ENCODE assay signal across 17 cellular contexts in the genomic region with DNA sequence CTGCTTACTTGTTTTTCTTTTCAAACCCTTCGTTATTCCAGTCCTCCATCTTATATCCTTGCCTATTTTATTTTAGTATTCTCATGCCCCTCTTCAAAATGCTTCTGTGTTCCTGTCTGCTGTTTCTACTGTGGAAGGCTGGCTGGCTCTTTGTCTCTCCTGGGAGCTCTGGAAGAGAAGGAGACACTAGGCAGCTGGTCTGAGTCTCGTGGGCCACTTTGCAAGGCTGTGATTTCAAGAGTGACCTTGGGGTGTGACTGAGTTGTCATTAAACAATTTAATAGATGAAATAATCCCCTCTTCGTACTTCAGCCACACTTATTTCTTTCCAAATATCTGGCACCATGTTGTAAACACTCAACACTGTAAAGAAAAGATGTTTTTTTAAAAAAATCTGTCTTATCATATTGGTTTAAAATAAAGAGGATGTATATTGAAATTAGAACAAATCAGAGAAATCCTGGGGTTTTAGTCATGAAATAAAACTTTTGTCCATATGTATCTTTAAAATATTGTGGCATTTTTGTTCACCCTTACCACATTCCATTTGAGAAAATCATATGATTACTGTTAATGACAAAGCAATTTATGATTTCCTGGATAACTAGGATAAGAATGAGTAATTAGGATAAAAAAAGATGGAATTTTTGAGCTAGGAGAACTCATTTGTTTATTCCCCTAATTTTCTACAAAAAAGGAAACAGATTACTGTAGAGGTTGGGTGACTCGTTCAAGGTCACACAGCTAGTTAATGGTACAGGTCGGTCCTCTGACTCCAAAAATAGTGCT.
DNase-seq lines count a peak whose midpoint lies in the region; ATAC-seq and TF ChIP-seq lines count a peak whose summit lies in the region.
"Had no signal": no experiment of that assay in that cellular context is flagged by ENCODE, and none has a peak within 500 bp of the region (broad histone marks: within the 10 kb centered on the region; RNA-seq: fewer than 3 reads in every experiment).

No MANE protein-coding gene starts in this region.

- TF ChIP-seq CTCF in epithelial cell of esophagus (IDR thresholded peaks at IDR 0.05; ENCODE audit: insufficient read depth, low read depth, low read length, missing control alignments) (no peak), WTC11 (IDR thresholded peaks at IDR 0.05) (no peak), body of pancreas (IDR thresholded peaks at IDR 0.05) (no peak)

- H3K27me3 ChIP-seq in neuron (ENCODE audit: insufficient read depth, low read length) (no peaks in the 10 kb centered on the region), body of pancreas (no peaks in the 10 kb centered on the region)
- H3K27me3 ChIP-seq: adrenal gland had no signal

- H3K4me3 Mint-ChIP-seq in WTC11, result no peak overlapping the region
- H3K4me3 Mint-ChIP-seq: CD4-positive, CD25-positive, alpha-beta regulatory T cell; dendritic cell treated with granulocyte-macrophage colony-stimulating factor and Interleukin-4, amounts not matched to agents 40 ng/mL and 50 ng/mL, for 4 days had no signal

- H3K36me3 ChIP-seq in neuron (ENCODE audit: insufficient read depth, low read length) (no peaks in the 10 kb centered on the region), body of pancreas (replicated peaks in 1 of 2; ENCODE audit: insufficient read depth in 1 of 2, low read depth in 2 of 2) (no peaks in the 10 kb centered on the region)
- H3K36me3 ChIP-seq: adrenal gland, prostate gland had no signal

- H3K27me3 Mint-ChIP-seq in WTC11 (ENCODE audit: low read depth), result no peaks in the 10 kb centered on the region; the same call in 1 of the 2 replicates
- H3K27me3 Mint-ChIP-seq: dendritic cell treated with granulocyte-macrophage colony-stimulating factor and Interleukin-4, amounts not matched to agents 40 ng/mL and 50 ng/mL, for 4 days had no signal

- POLR2A ChIA-PET in WTC11 (lab: Charles Lee), result no interaction called here

- no peak for TF ChIP-seq POLR2A in body of pancreas (IDR thresholded peaks at IDR 0.05)

- H3K27ac ChIP-seq in body of pancreas, result no peak overlapping the region
- H3K27ac ChIP-seq: adrenal gland, prostate gland had no signal

- H3K4me1 ChIP-seq in neuron (ENCODE audit: insufficient read depth, low read length) (no peaks in the 10 kb centered on the region), body of pancreas (no peaks in the 10 kb centered on the region)
- H3K4me1 ChIP-seq: adrenal gland, prostate gland had no signal

- H3K9me3 ChIP-seq in neuron (ENCODE audit: low read length), result no peaks in the 10 kb centered on the region
- no peaks in the 10 kb centered on the region for H3K9me3 ChIP-seq in body of pancreas
- H3K9me3 ChIP-seq: adrenal gland, prostate gland had no signal

- H3K4me1 Mint-ChIP-seq in WTC11, result no peaks in the 10 kb centered on the region
- H3K4me1 Mint-ChIP-seq: CD4-positive, CD25-positive, alpha-beta regulatory T cell had no signal

- H3K4me3 ChIP-seq in epithelial cell of esophagus (ENCODE audit: low read length) (no peak overlapping the region), neuron (ENCODE audit: low read length) (no peak overlapping the region), body of pancreas (no peak overlapping the region)
- H3K4me3 ChIP-seq: adrenal gland, prostate gland had no signal

- WGBS in body of pancreas, 2 donors, result 31 to 38% methylated on average over 5 of the region's 5 CpGs

- intact Hi-C loops in body of pancreas (cut with DNase I), result no loop called here

- peak overlapping the region; percentile 35 for H2AFZ ChIP-seq in neuron (ENCODE audit: low read depth, low read length)

- no peak for ATAC-seq in HG02798 (IDR thresholded peaks at IDR 0.05; ENCODE audit: poor library complexity, unreplicated experiment)
- ATAC-seq in WTC11, result no peak
- no peak for ATAC-seq in body of pancreas

- H3K9me3 Mint-ChIP-seq in WTC11, result no peaks in the 10 kb centered on the region
- H3K9me3 Mint-ChIP-seq: dendritic cell treated with granulocyte-macrophage colony-stimulating factor and Interleukin-4, amounts not matched to agents 40 ng/mL and 50 ng/mL, for 4 days had no signal

- no peaks in the 10 kb centered on the region for H3K36me3 Mint-ChIP-seq in WTC11
- H3K36me3 Mint-ChIP-seq: CD4-positive, CD25-positive, alpha-beta regulatory T cell had no signal

- CTCF ChIA-PET in WTC11 (lab: Charles Lee), result no interaction called here

- no peak overlapping the region for H3K27ac Mint-ChIP-seq in WTC11
- H3K27ac Mint-ChIP-seq: CD4-positive, CD25-positive, alpha-beta regulatory T cell; dendritic cell treated with granulocyte-macrophage colony-stimulating factor and Interleukin-4, amounts not matched to agents 40 ng/mL and 50 ng/mL, for 4 days had no signal

- peak; percentile 77 for DNase-seq in EH (ENCODE audit: low read depth)
- peak; percentile 45 for DNase-seq in NCI-H524 treated with DMSO at 0.1 percent for 48 hours (lab: John Stamatoyannopoulos, UW)
- peak; percentile 16 for DNase-seq in epithelial cell of esophagus (ENCODE audit: low read depth)
- no peak for DNase-seq in activated T-cell treated with anti-CD3 and anti-CD28 coated beads, Interleukin-2, amount 50 U/mL, for 48 hours
- DNase-seq in WTC11 (ENCODE audit: low spot score), result no peak
- no peak for DNase-seq in body of pancreas
- DNase-seq: activated CD4-positive, alpha-beta T cell treated with anti-CD3 and anti-CD28 coated beads, Interleukin-2, amount 50 U/mL, for 1 hour; CD4-positive, CD25-positive, alpha-beta regulatory T cell; foreskin melanocyte; NCI-H2081; SHP77; T-helper 9 cell had no signal

TF ChIP-seq in WTC11, 78 proteins besides CTCF, POLR2A, EP300 and RAD21:
- TF ChIP-seq, protein P1, sequence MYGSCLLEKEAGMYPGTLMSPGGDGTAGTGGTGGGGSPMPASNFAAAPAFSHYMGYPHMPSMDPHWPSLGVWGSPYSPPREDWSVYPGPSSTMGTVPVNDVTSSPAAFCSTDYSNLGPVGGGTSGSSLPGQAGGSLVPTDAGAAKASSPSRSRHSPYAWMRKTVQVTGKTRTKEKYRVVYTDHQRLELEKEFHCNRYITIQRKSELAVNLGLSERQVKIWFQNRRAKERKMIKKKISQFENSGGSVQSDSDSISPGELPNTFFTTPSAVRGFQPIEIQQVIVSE (CRISPR knock-in tag; IDR thresholded peaks at IDR 0.05; ENCODE audit: borderline replicate concordance), result no peak
- TF ChIP-seq NFATC4 (CRISPR knock-in tag; IDR thresholded peaks at IDR 0.05) (no peak), CREM (CRISPR knock-in tag; IDR thresholded peaks at IDR 0.05) (no peak), HMGA2 (CRISPR knock-in tag; IDR thresholded peaks at IDR 0.05) (no peak), FOXK1 (CRISPR knock-in tag; IDR thresholded peaks at IDR 0.05) (no peak), TP53 (CRISPR knock-in tag; IDR thresholded peaks at IDR 0.05) (no peak), KAT7 (CRISPR knock-in tag; IDR thresholded peaks at IDR 0.05; ENCODE audit: borderline replicate concordance) (no peak), TCF7 (CRISPR knock-in tag; IDR thresholded peaks at IDR 0.05; ENCODE audit: low read depth) (no peak), PRRX2 (CRISPR knock-in tag; IDR thresholded peaks at IDR 0.05) (no peak)
- TF ChIP-seq, protein P2, sequence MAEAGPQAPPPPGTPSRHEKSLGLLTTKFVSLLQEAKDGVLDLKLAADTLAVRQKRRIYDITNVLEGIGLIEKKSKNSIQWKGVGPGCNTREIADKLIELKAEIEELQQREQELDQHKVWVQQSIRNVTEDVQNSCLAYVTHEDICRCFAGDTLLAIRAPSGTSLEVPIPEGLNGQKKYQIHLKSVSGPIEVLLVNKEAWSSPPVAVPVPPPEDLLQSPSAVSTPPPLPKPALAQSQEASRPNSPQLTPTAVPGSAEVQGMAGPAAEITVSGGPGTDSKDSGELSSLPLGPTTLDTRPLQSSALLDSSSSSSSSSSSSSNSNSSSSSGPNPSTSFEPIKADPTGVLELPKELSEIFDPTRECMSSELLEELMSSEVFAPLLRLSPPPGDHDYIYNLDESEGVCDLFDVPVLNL (CRISPR knock-in tag; IDR thresholded peaks at IDR 0.05; ENCODE audit: borderline replicate concordance, low read depth), result no peak
- TF ChIP-seq, protein P3, sequence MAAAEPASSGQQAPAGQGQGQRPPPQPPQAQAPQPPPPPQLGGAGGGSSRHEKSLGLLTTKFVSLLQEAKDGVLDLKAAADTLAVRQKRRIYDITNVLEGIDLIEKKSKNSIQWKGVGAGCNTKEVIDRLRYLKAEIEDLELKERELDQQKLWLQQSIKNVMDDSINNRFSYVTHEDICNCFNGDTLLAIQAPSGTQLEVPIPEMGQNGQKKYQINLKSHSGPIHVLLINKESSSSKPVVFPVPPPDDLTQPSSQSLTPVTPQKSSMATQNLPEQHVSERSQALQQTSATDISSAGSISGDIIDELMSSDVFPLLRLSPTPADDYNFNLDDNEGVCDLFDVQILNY (CRISPR knock-in tag; IDR thresholded peaks at IDR 0.05), result no peak
- TF ChIP-seq, protein P4, sequence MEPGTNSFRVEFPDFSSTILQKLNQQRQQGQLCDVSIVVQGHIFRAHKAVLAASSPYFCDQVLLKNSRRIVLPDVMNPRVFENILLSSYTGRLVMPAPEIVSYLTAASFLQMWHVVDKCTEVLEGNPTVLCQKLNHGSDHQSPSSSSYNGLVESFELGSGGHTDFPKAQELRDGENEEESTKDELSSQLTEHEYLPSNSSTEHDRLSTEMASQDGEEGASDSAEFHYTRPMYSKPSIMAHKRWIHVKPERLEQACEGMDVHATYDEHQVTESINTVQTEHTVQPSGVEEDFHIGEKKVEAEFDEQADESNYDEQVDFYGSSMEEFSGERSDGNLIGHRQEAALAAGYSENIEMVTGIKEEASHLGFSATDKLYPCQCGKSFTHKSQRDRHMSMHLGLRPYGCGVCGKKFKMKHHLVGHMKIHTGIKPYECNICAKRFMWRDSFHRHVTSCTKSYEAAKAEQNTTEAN (CRISPR knock-in tag; IDR thresholded peaks at IDR 0.05), result no peak

Comparison
In these comparisons a context has a peak if more than half of its experiments do, and no peak if none do; other contexts are left out.
1. DNase-seq: peak in EH (single experiment), NCI-H524 treated with DMSO at 0.1 percent for 48 hours (single experiment) and epithelial cell of esophagus (single experiment); none in activated T-cell treated with anti-CD3 and anti-CD28 coated beads, Interleukin-2, amount 50 U/mL, for 48 hours (0 of 2), WTC11 (single experiment) and body of pancreas (0 of 4).